ENCODE assay signal across 26 cellular contexts in the genomic region with DNA sequence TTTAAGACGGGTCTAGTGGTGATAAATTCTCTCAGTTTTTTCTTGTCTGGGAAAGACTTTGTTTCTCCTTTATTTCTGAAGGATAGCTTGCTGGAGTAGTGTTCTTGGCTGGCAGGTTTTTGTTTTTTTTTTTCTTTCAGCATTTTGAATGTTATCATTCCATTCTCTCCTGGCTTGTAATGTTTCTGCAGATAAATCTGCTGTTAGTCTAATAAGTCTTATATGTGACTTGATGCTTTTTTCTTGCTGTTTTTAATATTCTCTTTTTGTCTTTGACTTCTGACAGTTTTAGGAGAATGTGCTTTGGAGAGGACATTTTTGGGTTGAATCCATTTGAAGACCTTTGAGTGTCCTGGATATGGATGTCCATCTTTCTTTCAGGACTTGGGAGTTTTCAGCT.
"Had no signal": no experiment of that assay in that cellular context is flagged by ENCODE, and none has a peak within 500 bp of the region (broad histone marks: within the 10 kb centered on the region; RNA-seq: fewer than 3 reads in every experiment).

No MANE protein-coding gene starts in this region.

- H3K9ac ChIP-seq: SK-N-SH had no signal

- H3K27me3 ChIP-seq: adrenal gland, Peyer's patch, SJCRH30 had no signal

- ATAC-seq: activated CD4-positive, alpha-beta T cell treated with anti-CD3 and anti-CD28 coated beads for 36 hours had no signal

- FAIRE-seq: colon had no signal

- H3K4me3 ChIP-seq: adrenal gland, Peyer's patch, SJCRH30 had no signal

- H3K27ac Mint-ChIP-seq: activated CD4-positive, alpha-beta memory T cell treated with anti-CD3 and anti-CD28 coated beads, Interleukin-2, amount 10 ng/mL, durations not matched to agents 7 days and 5 days; activated CD4-positive, alpha-beta T cell treated with anti-CD3 and anti-CD28 coated beads for 36 hours; activated naive CD8-positive, alpha-beta T cell treated with anti-CD3 and anti-CD28 coated beads, Interleukin-2, amount 10 ng/mL, durations not matched to agents 7 days and 5 days had no signal

- H3K27me3 Mint-ChIP-seq: activated CD4-positive, alpha-beta memory T cell treated with anti-CD3 and anti-CD28 coated beads, Interleukin-2, amount 10 ng/mL, durations not matched to agents 7 days and 5 days; activated CD4-positive, alpha-beta T cell treated with anti-CD3 and anti-CD28 coated beads for 36 hours; activated naive CD8-positive, alpha-beta T cell treated with anti-CD3 and anti-CD28 coated beads, Interleukin-2, amount 10 ng/mL, durations not matched to agents 7 days and 5 days had no signal

- DNase-seq: activated CD4-positive, alpha-beta memory T cell treated with anti-CD3 and anti-CD28 coated beads, Interleukin-2, amount 10 ng/mL, durations not matched to agents 7 days and 5 days; activated CD4-positive, alpha-beta T cell treated with anti-CD3 and anti-CD28 coated beads for 36 hours; activated CD4-positive, alpha-beta T cell treated with anti-CD3 and anti-CD28 coated beads, Interleukin-2, amount 50 U/mL, for 1 hour; activated CD8-positive, alpha-beta memory T cell treated with anti-CD3 and anti-CD28 coated beads, Interleukin-2, amount 50 U/mL, for 48 hours; activated naive CD4-positive, alpha-beta T cell treated with anti-CD3 and anti-CD28 coated beads, Interleukin-2, amount 50 U/mL, for 16 hours; activated naive CD8-positive, alpha-beta T cell treated with anti-CD3 and anti-CD28 coated beads, Interleukin-2, amount 10 ng/mL, durations not matched to agents 7 days and 5 days; activated T-cell treated with anti-CD3 and anti-CD28 coated beads, Interleukin-2, amount 50 U/mL, for 1 hour; adrenal gland; anterior cingulate cortex; cerebellar nuclear complex; NCI-H1048; NCI-H1417; NCI-H1930; NCI-H345; NCI-H510A; NCI-H526 treated with DMSO at 0.1 percent for 48 hours; NCI-H82; NK-92 treated with Interleukin-12 subunit alpha and Interleukin-12 subunit beta, amount 100 ng/mL, for 24 hours; Peyer's patch; Right ventricle myocardium superior; SJCRH30; SK-N-SH; T-helper 1 cell had no signal

- H3K4me2 ChIP-seq: SK-N-SH had no signal

- H3K27ac ChIP-seq: adrenal gland, Peyer's patch, RWPE1, SJCRH30, VCaP had no signal

- H3K4me1 ChIP-seq: Peyer's patch, SJCRH30 had no signal

- H3K4me3 Mint-ChIP-seq: activated CD4-positive, alpha-beta memory T cell treated with anti-CD3 and anti-CD28 coated beads, Interleukin-2, amount 10 ng/mL, durations not matched to agents 7 days and 5 days; activated CD4-positive, alpha-beta T cell treated with anti-CD3 and anti-CD28 coated beads for 36 hours; activated naive CD8-positive, alpha-beta T cell treated with anti-CD3 and anti-CD28 coated beads, Interleukin-2, amount 10 ng/mL, durations not matched to agents 7 days and 5 days had no signal

- H3K36me3 ChIP-seq: adrenal gland had no signal
